18 cellular contexts compared by ENCODE assay signal in the genomic region with DNA sequence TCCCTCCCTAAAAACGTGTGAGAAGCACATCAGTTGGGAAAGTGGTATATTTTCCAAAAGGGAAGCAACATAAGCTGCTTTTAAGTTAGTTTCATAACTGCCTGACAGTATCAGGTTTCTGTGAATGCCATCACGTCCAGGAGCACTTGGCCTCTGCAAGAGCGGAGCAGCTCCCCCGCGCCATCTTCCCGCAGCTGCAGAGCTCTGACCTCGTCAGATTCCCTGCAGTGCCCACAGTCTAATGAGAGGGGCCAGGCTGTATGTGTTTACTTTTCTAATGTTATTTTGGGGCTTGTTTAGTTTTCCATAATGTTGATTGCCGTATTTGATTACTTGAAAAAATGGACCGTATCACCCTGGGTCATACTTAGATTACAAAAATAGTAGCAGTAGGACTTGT.
DNase-seq lines count a peak whose midpoint lies in the region; ATAC-seq, FAIRE-seq and TF ChIP-seq lines count a peak whose summit lies in the region.
"Had no signal": no experiment of that assay in that cellular context is flagged by ENCODE, and none has a peak within 500 bp of the region (broad histone marks: within the 10 kb centered on the region; RNA-seq: fewer than 3 reads in every experiment).

No MANE protein-coding gene starts in this region.

- WGBS in testis, 2 donors = 63 to 65% methylated on average over 9 of the region's 9 CpGs

- H3K9me3 ChIP-seq in testis (no peaks in the 10 kb centered on the region), mucosa of descending colon (no peaks in the 10 kb centered on the region)
- H3K9me3 ChIP-seq: HAP-1, SK-N-SH had no signal

- H3K27me3 ChIP-seq in testis = no peaks in the 10 kb centered on the region
- H3K27me3 ChIP-seq: BLaER1 treated with 17β-estradiol and CSF1 and Interleukin-3, amounts not matched to agents 10 nM and 100 nM had no signal

- peaks cover 14% of the 10 kb centered on the region for H3K27me3 Mint-ChIP-seq in nephron (ENCODE audit: low read depth)
- H3K27me3 Mint-ChIP-seq in activated CD4-positive, alpha-beta T cell treated with anti-CD3 and anti-CD28 coated beads, Interleukin-2, amount 10 ng/mL, durations not matched to agents 7 days and 5 days = no peaks in the 10 kb centered on the region
- H3K27me3 Mint-ChIP-seq: IgD-negative memory B cell had no signal

- H3K27ac Mint-ChIP-seq in nephron = peak overlapping the region; percentile 60 to 93 (median 64)
- no peak overlapping the region for H3K27ac Mint-ChIP-seq in activated CD4-positive, alpha-beta T cell treated with anti-CD3 and anti-CD28 coated beads, Interleukin-2, amount 10 ng/mL, durations not matched to agents 7 days and 5 days

- H3K36me3 ChIP-seq in testis (ENCODE audit: low read depth, missing control alignments) (no peaks in the 10 kb centered on the region), mucosa of descending colon (ENCODE audit: low read depth) (no peaks in the 10 kb centered on the region)
- H3K36me3 ChIP-seq: HAP-1 had no signal

- DNase-seq in HTR-8/SVneo (ENCODE audit: insufficient read length, low spot score) (peak; percentile 6), brain pericyte (ENCODE audit: low read depth, low spot score) (peak; percentile 43), testis (peak; percentile 35), GOT3 (lab: John Stamatoyannopoulos, UW) (no peak), mucosa of descending colon (no peak)
- DNase-seq in activated CD4-positive, alpha-beta T cell treated with anti-CD3 and anti-CD28 coated beads, Interleukin-2, amount 10 ng/mL, durations not matched to agents 7 days and 5 days = no peak
- DNase-seq: DMS 273 treated with DMSO at 0.1 percent for 48 hours, MV-4-11, NCI-H1436 treated with DMSO at 0.1 percent for 48 hours, NCI-H2081, NCI-H226, SK-N-SH had no signal

- H3K27ac ChIP-seq in testis = no peak overlapping the region
- H3K27ac ChIP-seq: BLaER1 treated with 17β-estradiol and CSF1 and Interleukin-3, amounts not matched to agents 10 nM and 100 nM had no signal

- CTCF ChIA-PET in activated CD4-positive, alpha-beta T cell treated with anti-CD3 and anti-CD28 coated beads, Interleukin-2, amount 10 ng/mL, durations not matched to agents 7 days and 5 days (lab: Charles Lee) = no interaction called here

- H3K4me3 ChIP-seq in testis = no peak overlapping the region
- no peak overlapping the region for H3K4me3 ChIP-seq in mucosa of descending colon
- H3K4me3 ChIP-seq: BLaER1 treated with 17β-estradiol and CSF1 and Interleukin-3, amounts not matched to agents 10 nM and 100 nM; HAP-1 had no signal

- ATAC-seq in mucosa of descending colon = no peak
- ATAC-seq: Panc1, Right ventricle myocardium inferior had no signal

- peaks cover 2% of the 10 kb centered on the region for H3K9me3 Mint-ChIP-seq in nephron
- no peaks in the 10 kb centered on the region for H3K9me3 Mint-ChIP-seq in activated CD4-positive, alpha-beta T cell treated with anti-CD3 and anti-CD28 coated beads, Interleukin-2, amount 10 ng/mL, durations not matched to agents 7 days and 5 days

- intact Hi-C loops in testis (cut with DNase I; ENCODE audit: low total_unique reads) (no loop called here), mucosa of descending colon (cut with DNase I, micrococcal nuclease) (no loop called here)

- H3K4me1 Mint-ChIP-seq in nephron = peaks cover 35% of the 10 kb centered on the region
- no peaks in the 10 kb centered on the region for H3K4me1 Mint-ChIP-seq in activated CD4-positive, alpha-beta T cell treated with anti-CD3 and anti-CD28 coated beads, Interleukin-2, amount 10 ng/mL, durations not matched to agents 7 days and 5 days

- TF ChIP-seq CTCF in nephron (IDR thresholded peaks at IDR 0.05; ENCODE audit: unreplicated experiment in 3 of 3) (no peak), testis (IDR thresholded peaks at IDR 0.05) (no peak), mucosa of descending colon (IDR thresholded peaks at IDR 0.05) (no peak)

- POLR2A ChIA-PET in activated CD4-positive, alpha-beta T cell treated with anti-CD3 and anti-CD28 coated beads, Interleukin-2, amount 10 ng/mL, durations not matched to agents 7 days and 5 days (lab: Charles Lee) = no interaction called here

- no peaks in the 10 kb centered on the region for H3K4me1 ChIP-seq in testis
- H3K4me1 ChIP-seq in mucosa of descending colon (ENCODE audit: low read depth) = no peaks in the 10 kb centered on the region
- H3K4me1 ChIP-seq: HAP-1 had no signal

- no peak for FAIRE-seq in HTR-8/SVneo (lab: Jason Lieb, UNC)

- H3K36me3 Mint-ChIP-seq in nephron (ENCODE audit: low read depth) = peaks cover 22% of the 10 kb centered on the region
- H3K36me3 Mint-ChIP-seq in activated CD4-positive, alpha-beta T cell treated with anti-CD3 and anti-CD28 coated beads, Interleukin-2, amount 10 ng/mL, durations not matched to agents 7 days and 5 days (ENCODE audit: low read depth) = peaks cover 13% of the 10 kb centered on the region

- peak overlapping the region; percentile 4 to 14 (median 8) for H3K4me3 Mint-ChIP-seq in nephron
- H3K4me3 Mint-ChIP-seq in activated CD4-positive, alpha-beta T cell treated with anti-CD3 and anti-CD28 coated beads, Interleukin-2, amount 10 ng/mL, durations not matched to agents 7 days and 5 days = no peak overlapping the region
- H3K4me3 Mint-ChIP-seq: IgD-negative memory B cell had no signal

- TF ChIP-seq POLR2A in testis (IDR thresholded peaks at IDR 0.05) = no peak

Comparison
In these comparisons a context has a peak if more than half of its experiments do, and no peak if none do; other contexts are left out.
1. DNase-seq: peak in HTR-8/SVneo (single experiment), brain pericyte (single experiment) and testis (single experiment); none in activated CD4-positive, alpha-beta T cell treated with anti-CD3 and anti-CD28 coated beads, Interleukin-2, amount 10 ng/mL, durations not matched to agents 7 days and 5 days (single experiment), GOT3 (single experiment) and mucosa of descending colon (0 of 3).